2 cellular contexts compared by ENCODE assay signal in the genomic region with DNA sequence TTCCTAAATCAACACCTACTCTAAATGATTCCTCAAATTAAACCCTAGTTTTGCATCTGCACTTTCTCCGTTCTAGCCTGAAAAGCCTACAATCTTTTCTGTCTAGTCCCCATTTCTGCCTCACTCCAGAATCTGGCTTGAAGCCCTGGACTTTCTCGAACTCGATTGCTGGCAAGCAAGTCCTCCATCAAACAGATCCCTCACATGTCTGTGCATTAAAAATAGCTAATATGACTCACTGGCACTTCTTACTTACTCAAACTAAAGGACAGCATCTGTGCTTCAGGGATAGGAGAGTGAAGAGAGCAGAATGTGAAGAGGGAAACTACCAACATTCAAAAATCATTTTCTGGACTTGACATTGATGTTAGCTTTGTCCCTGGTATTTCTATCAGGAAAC.
TF ChIP-seq lines count a peak whose summit lies in the region.

No MANE protein-coding gene starts in this region.

TF ChIP-seq in GM23338, 12 proteins besides CTCF, POLR2A, EP300 and RAD21 (continued from another document):
- TF ChIP-seq, protein P1, sequence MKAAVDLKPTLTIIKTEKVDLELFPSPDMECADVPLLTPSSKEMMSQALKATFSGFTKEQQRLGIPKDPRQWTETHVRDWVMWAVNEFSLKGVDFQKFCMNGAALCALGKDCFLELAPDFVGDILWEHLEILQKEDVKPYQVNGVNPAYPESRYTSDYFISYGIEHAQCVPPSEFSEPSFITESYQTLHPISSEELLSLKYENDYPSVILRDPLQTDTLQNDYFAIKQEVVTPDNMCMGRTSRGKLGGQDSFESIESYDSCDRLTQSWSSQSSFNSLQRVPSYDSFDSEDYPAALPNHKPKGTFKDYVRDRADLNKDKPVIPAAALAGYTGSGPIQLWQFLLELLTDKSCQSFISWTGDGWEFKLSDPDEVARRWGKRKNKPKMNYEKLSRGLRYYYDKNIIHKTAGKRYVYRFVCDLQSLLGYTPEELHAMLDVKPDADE (IDR thresholded peaks at IDR 0.05): no peak
- no peak for TF ChIP-seq ZNF331 (CRISPR knock-in tag; IDR thresholded peaks at IDR 0.05; ENCODE audit: low read depth)
- no peak for TF ChIP-seq EZH2phosphoT487 (IDR thresholded peaks at IDR 0.05; ENCODE audit: unreplicated experiment)
- TF ChIP-seq STAT1 (IDR thresholded peaks at IDR 0.05; ENCODE audit: unreplicated experiment): no peak
- TF ChIP-seq EZH2 (IDR thresholded peaks at IDR 0.05; ENCODE audit: low read depth, unreplicated experiment): no peak
- TF ChIP-seq ZNF114 (CRISPR knock-in tag; IDR thresholded peaks at IDR 0.05): no peak
- TF ChIP-seq JUNB (IDR thresholded peaks at IDR 0.05; ENCODE audit: unreplicated experiment): no peak
- TF ChIP-seq, protein P2, sequence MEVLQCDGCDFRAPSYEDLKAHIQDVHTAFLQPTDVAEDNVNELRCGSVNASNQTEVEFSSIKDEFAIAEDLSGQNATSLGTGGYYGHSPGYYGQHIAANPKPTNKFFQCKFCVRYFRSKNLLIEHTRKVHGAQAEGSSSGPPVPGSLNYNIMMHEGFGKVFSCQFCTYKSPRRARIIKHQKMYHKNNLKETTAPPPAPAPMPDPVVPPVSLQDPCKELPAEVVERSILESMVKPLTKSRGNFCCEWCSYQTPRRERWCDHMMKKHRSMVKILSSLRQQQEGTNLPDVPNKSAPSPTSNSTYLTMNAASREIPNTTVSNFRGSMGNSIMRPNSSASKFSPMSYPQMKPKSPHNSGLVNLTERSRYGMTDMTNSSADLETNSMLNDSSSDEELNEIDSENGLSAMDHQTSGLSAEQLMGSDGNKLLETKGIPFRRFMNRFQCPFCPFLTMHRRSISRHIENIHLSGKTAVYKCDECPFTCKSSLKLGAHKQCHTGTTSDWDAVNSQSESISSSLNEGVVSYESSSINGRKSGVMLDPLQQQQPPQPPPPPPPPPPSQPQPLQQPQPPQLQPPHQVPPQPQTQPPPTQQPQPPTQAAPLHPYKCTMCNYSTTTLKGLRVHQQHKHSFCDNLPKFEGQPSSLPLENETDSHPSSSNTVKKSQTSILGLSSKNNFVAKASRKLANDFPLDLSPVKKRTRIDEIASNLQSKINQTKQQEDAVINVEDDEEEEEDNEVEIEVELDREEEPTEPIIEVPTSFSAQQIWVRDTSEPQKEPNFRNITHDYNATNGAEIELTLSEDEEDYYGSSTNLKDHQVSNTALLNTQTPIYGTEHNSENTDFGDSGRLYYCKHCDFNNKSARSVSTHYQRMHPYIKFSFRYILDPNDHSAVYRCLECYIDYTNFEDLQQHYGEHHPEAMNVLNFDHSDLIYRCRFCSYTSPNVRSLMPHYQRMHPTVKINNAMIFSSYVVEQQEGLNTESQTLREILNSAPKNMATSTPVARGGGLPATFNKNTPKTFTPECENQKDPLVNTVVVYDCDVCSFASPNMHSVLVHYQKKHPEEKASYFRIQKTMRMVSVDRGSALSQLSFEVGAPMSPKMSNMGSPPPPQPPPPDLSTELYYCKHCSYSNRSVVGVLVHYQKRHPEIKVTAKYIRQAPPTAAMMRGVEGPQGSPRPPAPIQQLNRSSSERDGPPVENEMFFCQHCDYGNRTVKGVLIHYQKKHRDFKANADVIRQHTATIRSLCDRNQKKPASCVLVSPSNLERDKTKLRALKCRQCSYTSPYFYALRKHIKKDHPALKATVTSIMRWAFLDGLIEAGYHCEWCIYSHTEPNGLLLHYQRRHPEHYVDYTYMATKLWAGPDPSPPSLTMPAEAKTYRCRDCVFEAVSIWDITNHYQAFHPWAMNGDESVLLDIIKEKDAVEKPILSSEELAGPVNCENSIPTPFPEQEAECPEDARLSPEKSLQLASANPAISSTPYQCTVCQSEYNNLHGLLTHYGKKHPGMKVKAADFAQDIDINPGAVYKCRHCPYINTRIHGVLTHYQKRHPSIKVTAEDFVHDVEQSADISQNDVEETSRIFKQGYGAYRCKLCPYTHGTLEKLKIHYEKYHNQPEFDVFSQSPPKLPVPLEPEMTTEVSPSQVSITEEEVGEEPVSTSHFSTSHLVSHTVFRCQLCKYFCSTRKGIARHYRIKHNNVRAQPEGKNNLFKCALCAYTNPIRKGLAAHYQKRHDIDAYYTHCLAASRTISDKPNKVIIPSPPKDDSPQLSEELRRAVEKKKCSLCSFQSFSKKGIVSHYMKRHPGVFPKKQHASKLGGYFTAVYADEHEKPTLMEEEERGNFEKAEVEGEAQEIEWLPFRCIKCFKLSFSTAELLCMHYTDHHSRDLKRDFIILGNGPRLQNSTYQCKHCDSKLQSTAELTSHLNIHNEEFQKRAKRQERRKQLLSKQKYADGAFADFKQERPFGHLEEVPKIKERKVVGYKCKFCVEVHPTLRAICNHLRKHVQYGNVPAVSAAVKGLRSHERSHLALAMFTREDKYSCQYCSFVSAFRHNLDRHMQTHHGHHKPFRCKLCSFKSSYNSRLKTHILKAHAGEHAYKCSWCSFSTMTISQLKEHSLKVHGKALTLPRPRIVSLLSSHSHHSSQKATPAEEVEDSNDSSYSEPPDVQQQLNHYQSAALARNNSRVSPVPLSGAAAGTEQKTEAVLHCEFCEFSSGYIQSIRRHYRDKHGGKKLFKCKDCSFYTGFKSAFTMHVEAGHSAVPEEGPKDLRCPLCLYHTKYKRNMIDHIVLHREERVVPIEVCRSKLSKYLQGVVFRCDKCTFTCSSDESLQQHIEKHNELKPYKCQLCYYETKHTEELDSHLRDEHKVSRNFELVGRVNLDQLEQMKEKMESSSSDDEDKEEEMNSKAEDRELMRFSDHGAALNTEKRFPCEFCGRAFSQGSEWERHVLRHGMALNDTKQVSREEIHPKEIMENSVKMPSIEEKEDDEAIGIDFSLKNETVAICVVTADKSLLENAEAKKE (CRISPR knock-in tag; IDR thresholded peaks at IDR 0.05): no peak
- TF ChIP-seq CREB1 (CRISPR knock-in tag; IDR thresholded peaks at IDR 0.05; ENCODE audit: low read depth): no peak

TF ChIP-seq in WTC11, 78 proteins besides CTCF, POLR2A, EP300 and RAD21 (continued from another document):
- TF ChIP-seq, protein P3, sequence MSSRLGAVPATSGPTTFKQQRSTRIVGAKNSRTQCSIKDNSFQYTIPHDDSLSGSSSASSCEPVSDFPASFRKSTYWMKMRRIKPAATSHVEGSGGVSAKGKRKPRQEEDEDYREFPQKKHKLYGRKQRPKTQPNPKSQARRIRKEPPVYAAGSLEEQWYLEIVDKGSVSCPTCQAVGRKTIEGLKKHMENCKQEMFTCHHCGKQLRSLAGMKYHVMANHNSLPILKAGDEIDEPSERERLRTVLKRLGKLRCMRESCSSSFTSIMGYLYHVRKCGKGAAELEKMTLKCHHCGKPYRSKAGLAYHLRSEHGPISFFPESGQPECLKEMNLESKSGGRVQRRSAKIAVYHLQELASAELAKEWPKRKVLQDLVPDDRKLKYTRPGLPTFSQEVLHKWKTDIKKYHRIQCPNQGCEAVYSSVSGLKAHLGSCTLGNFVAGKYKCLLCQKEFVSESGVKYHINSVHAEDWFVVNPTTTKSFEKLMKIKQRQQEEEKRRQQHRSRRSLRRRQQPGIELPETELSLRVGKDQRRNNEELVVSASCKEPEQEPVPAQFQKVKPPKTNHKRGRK (CRISPR knock-in tag; IDR thresholded peaks at IDR 0.05; ENCODE audit: borderline replicate concordance): no peak
- TF ChIP-seq, protein P4, sequence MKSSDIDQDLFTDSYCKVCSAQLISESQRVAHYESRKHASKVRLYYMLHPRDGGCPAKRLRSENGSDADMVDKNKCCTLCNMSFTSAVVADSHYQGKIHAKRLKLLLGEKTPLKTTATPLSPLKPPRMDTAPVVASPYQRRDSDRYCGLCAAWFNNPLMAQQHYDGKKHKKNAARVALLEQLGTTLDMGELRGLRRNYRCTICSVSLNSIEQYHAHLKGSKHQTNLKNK (CRISPR knock-in tag; IDR thresholded peaks at IDR 0.05): no peak
- no peak for TF ChIP-seq HMGA2 (CRISPR knock-in tag; IDR thresholded peaks at IDR 0.05)
- no peak for TF ChIP-seq CREM (CRISPR knock-in tag; IDR thresholded peaks at IDR 0.05)
- TF ChIP-seq, protein P5, sequence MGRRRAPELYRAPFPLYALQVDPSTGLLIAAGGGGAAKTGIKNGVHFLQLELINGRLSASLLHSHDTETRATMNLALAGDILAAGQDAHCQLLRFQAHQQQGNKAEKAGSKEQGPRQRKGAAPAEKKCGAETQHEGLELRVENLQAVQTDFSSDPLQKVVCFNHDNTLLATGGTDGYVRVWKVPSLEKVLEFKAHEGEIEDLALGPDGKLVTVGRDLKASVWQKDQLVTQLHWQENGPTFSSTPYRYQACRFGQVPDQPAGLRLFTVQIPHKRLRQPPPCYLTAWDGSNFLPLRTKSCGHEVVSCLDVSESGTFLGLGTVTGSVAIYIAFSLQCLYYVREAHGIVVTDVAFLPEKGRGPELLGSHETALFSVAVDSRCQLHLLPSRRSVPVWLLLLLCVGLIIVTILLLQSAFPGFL (CRISPR knock-in tag; IDR thresholded peaks at IDR 0.05; ENCODE audit: borderline replicate concordance): no peak
- no peak for TF ChIP-seq RORB (CRISPR knock-in tag; IDR thresholded peaks at IDR 0.05)
- TF ChIP-seq GABPB1 (CRISPR knock-in tag; IDR thresholded peaks at IDR 0.05): no peak
- TF ChIP-seq, protein P6, sequence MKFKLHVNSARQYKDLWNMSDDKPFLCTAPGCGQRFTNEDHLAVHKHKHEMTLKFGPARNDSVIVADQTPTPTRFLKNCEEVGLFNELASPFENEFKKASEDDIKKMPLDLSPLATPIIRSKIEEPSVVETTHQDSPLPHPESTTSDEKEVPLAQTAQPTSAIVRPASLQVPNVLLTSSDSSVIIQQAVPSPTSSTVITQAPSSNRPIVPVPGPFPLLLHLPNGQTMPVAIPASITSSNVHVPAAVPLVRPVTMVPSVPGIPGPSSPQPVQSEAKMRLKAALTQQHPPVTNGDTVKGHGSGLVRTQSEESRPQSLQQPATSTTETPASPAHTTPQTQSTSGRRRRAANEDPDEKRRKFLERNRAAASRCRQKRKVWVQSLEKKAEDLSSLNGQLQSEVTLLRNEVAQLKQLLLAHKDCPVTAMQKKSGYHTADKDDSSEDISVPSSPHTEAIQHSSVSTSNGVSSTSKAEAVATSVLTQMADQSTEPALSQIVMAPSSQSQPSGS (CRISPR knock-in tag; IDR thresholded peaks at IDR 0.05; ENCODE audit: borderline replicate concordance, low read depth): no peak
- TF ChIP-seq KAT7 (CRISPR knock-in tag; IDR thresholded peaks at IDR 0.05; ENCODE audit: borderline replicate concordance): no peak
- no peak for TF ChIP-seq GRHL2 (CRISPR knock-in tag; IDR thresholded peaks at IDR 0.05; ENCODE audit: insufficient replicate concordance, severe bottlenecking)
- TF ChIP-seq, protein P7, sequence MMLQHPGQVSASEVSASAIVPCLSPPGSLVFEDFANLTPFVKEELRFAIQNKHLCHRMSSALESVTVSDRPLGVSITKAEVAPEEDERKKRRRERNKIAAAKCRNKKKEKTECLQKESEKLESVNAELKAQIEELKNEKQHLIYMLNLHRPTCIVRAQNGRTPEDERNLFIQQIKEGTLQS (CRISPR knock-in tag; conservative IDR thresholded peaks at IDR 0.05): no peak
- no peak for TF ChIP-seq NFE2L1 (CRISPR knock-in tag; IDR thresholded peaks at IDR 0.05)
- TF ChIP-seq, protein P8, sequence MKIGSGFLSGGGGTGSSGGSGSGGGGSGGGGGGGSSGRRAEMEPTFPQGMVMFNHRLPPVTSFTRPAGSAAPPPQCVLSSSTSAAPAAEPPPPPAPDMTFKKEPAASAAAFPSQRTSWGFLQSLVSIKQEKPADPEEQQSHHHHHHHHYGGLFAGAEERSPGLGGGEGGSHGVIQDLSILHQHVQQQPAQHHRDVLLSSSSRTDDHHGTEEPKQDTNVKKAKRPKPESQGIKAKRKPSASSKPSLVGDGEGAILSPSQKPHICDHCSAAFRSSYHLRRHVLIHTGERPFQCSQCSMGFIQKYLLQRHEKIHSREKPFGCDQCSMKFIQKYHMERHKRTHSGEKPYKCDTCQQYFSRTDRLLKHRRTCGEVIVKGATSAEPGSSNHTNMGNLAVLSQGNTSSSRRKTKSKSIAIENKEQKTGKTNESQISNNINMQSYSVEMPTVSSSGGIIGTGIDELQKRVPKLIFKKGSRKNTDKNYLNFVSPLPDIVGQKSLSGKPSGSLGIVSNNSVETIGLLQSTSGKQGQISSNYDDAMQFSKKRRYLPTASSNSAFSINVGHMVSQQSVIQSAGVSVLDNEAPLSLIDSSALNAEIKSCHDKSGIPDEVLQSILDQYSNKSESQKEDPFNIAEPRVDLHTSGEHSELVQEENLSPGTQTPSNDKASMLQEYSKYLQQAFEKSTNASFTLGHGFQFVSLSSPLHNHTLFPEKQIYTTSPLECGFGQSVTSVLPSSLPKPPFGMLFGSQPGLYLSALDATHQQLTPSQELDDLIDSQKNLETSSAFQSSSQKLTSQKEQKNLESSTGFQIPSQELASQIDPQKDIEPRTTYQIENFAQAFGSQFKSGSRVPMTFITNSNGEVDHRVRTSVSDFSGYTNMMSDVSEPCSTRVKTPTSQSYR (CRISPR knock-in tag; IDR thresholded peaks at IDR 0.05): no peak
